Comparison of ENCODE assay signal across 13 cellular contexts in the genomic region with DNA sequence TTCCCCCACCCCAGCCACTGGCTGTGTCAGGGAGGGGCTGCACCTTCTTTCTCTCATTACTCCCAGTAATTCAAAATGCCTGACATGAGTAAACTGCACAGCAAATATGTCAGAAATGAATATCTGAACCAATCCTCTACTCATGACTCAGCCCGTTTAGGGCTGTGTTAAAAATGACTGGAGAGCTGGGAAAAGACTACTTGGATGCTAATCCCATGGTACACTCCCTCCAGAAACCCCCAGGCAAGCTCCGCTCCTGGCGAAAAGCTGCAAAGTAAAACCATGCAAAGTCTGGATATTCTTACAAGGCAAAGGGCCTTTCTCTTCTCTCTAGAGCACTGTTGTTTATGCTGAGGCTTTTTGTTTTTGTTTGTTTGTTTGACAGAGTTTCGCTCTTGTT.
"Had no signal": no experiment of that assay in that cellular context is flagged by ENCODE, and none has a peak within 500 bp of the region (broad histone marks: within the 10 kb centered on the region; RNA-seq: fewer than 3 reads in every experiment).

No MANE protein-coding gene starts in this region.

- DNase-seq: activated gamma-delta T cell treated with Interleukin-2 at 50 U/mL for 16 hours; activated naive CD8-positive, alpha-beta T cell treated with anti-CD3 and anti-CD28 coated beads for 36 hours; activated T-cell treated with anti-CD3 and anti-CD28 coated beads, Interleukin-2, amount 50 U/mL, for 4 hours; aorta; pancreas; T-helper 2 cell; tibial artery had no signal

- H3K27ac Mint-ChIP-seq: activated naive CD8-positive, alpha-beta T cell treated with anti-CD3 and anti-CD28 coated beads for 36 hours; neural progenitor cell had no signal

- H3K4me2 ChIP-seq: hepatocyte, neural progenitor cell had no signal

- H3K36me3 Mint-ChIP-seq: activated naive CD8-positive, alpha-beta T cell treated with anti-CD3 and anti-CD28 coated beads for 36 hours; neural progenitor cell had no signal

- H2AFZ ChIP-seq: hepatocyte, neural progenitor cell had no signal

- H3K9ac ChIP-seq: neural progenitor cell had no signal

- H3K4me1 Mint-ChIP-seq: activated naive CD8-positive, alpha-beta T cell treated with anti-CD3 and anti-CD28 coated beads for 36 hours had no signal

- H3K79me2 ChIP-seq: hepatocyte had no signal

- H3K4me3 Mint-ChIP-seq: activated naive CD8-positive, alpha-beta T cell treated with anti-CD3 and anti-CD28 coated beads for 36 hours; activated T-cell treated with anti-CD3 and anti-CD28 coated beads, Interleukin-2, amount 50 U/mL, for 4 hours; neural progenitor cell had no signal

- H3K36me3 ChIP-seq: cardiac muscle cell, gastroesophageal sphincter, neural progenitor cell, pancreas, tibial artery had no signal

- ATAC-seq: activated T-cell treated with anti-CD3 and anti-CD28 coated beads, Interleukin-2, amount 50 U/mL, for 4 hours; gastroesophageal sphincter; pancreas had no signal

- H3K4me1 ChIP-seq: gastroesophageal sphincter, pancreas, tibial artery had no signal

- H3K4me3 ChIP-seq: cardiac muscle cell, gastroesophageal sphincter, hepatocyte, neural progenitor cell, pancreas, skin epidermis, tibial artery had no signal

- H3K9me3 ChIP-seq: pancreas had no signal

- H3K27me3 ChIP-seq: hepatocyte, neural progenitor cell, pancreas, tibial artery had no signal

- FAIRE-seq: pancreas, TTC549 had no signal

- H3K27ac ChIP-seq: cardiac muscle cell, gastroesophageal sphincter, hepatocyte, neural progenitor cell, pancreas, tibial artery had no signal
